9 cellular contexts compared by ENCODE assay signal in the genomic region with DNA sequence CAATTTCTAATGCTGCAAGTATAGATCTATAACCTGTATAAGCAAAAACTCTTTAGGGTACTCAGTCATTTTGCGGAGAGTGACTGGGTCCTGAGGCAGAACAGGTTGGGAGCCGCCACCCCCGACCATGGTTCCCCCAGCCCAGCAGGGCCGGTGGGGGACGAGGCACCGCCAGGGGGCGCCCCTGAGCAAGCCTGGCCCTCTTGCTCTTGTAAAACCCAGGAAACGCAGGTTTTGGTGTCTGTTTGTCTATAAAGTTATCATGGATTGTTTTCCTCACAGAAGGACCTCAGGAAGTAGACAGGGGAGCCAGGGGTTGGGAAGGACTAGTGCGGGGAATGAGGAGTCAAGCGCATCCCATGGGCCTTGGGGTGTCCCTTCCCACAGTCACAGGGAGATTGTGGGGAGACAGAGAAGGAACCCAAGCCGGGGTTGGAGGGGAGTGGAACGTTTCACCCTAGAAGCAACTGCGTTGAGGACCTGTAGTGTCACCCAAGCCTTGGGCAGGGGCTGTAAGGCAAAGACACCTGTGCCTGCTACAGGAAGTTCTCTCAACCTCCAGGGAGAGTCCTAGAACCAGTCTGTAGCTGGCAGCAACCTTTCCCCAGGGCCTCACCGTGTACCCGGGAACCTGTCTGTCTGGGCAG. TPM values are rescaled to one million over a fixed set of nuclear protein-coding genes. Genes with fewer than 3 reads are reported as not detected.
DNase-seq lines count a peak whose midpoint lies in the region; ATAC-seq and TF ChIP-seq lines count a peak whose summit lies in the region.
"Had no signal": no experiment of that assay in that cellular context is flagged by ENCODE, and none has a peak within 500 bp of the region (broad histone marks: within the 10 kb centered on the region; RNA-seq: fewer than 3 reads in every experiment).

No MANE protein-coding gene starts in this region.

- H3K4me3 Mint-ChIP-seq in activated naive CD4-positive, alpha-beta T cell treated with anti-CD3 and anti-CD28 coated beads, Interleukin-2, amount 10 ng/mL, durations not matched to agents 7 days and 5 days = peak overlapping the region; percentile 1

- H3K27ac ChIP-seq in heart right ventricle = peak overlapping the region in 1 of 10 donors; percentile 44
- H3K27ac ChIP-seq in spleen = no peak overlapping the region

- H3K4me1 ChIP-seq in heart right ventricle (peaks cover 0 to 24% (median 0%) of the 10 kb centered on the region in 9 donors), spleen (peaks cover 11 to 28% (median 23%) of the 10 kb centered on the region in 6 donors)

- intact Hi-C loops in heart right ventricle (cut with DNase I) (loop anchor here in 9 of 10 donors (1.0 to 5.0 kb wide), 6 partner anchors 84 to 184 kb away; no protein-coding TSS in a partner anchor), spleen (cut with DNase I; ENCODE audit: low total_unique reads) (loop anchor here (2.0 kb wide), 1 partner anchor 121 kb away; no protein-coding TSS in a partner anchor)

- TF ChIP-seq CTCF in AG09309 (IDR thresholded peaks at IDR 0.05; ENCODE audit: control insufficient read depth, insufficient read depth, low read depth, low read length, missing control alignments) (peak; percentile 99), heart right ventricle (IDR thresholded peaks at IDR 0.05) (peak; percentile 72 to 99 (median 92)), spleen (IDR thresholded peaks at IDR 0.05 in 8 of 11, conservative IDR thresholded peaks at IDR 0.05 in 3 of 11) (peak; percentile 70 to 97 (median 94))

- H3K36me3 ChIP-seq in heart right ventricle (no peaks in the 10 kb centered on the region), spleen (no peaks in the 10 kb centered on the region)

- H3K4me3 ChIP-seq in AG09309 (ENCODE audit: control insufficient read depth, low read depth, low read length) (no peak overlapping the region), heart right ventricle (no peak overlapping the region), spleen (no peak overlapping the region)
- H3K4me3 ChIP-seq: skin epidermis had no signal

- H3K27me3 Mint-ChIP-seq in activated naive CD4-positive, alpha-beta T cell treated with anti-CD3 and anti-CD28 coated beads, Interleukin-2, amount 10 ng/mL, durations not matched to agents 7 days and 5 days = peaks cover 34% of the 10 kb centered on the region

- no peak for TF ChIP-seq POLR2A in spleen (IDR thresholded peaks at IDR 0.05)

- no peaks in the 10 kb centered on the region for H3K9me3 ChIP-seq in heart right ventricle
- H3K9me3 ChIP-seq in spleen = no peaks in the 10 kb centered on the region

- H3K27ac Mint-ChIP-seq in activated naive CD4-positive, alpha-beta T cell treated with anti-CD3 and anti-CD28 coated beads, Interleukin-2, amount 10 ng/mL, durations not matched to agents 7 days and 5 days = peak overlapping the region; percentile 95

- 27 to 28% methylated on average over 15 of the region's 15 CpGs for WGBS in heart right ventricle, 2 donors
- WGBS in spleen, 5 donors = 25 to 35% (median 29%) methylated on average over 15 of the region's 15 CpGs

- H3K27me3 ChIP-seq in heart right ventricle (peaks cover 0 to 52% (median 28%) of the 10 kb centered on the region in 7 donors), spleen (replicated peaks in 1 of 7) (peaks cover 0 to 45% (median 0%) of the 10 kb centered on the region in 7 donors)

- no peaks in the 10 kb centered on the region for H3K9me3 Mint-ChIP-seq in activated naive CD4-positive, alpha-beta T cell treated with anti-CD3 and anti-CD28 coated beads, Interleukin-2, amount 10 ng/mL, durations not matched to agents 7 days and 5 days

- DNase-seq in AG09309 (ENCODE audit: low read depth) (no peak), GM19240 (ENCODE audit: insufficient read length, low spot score) (peak; percentile 97), SKM-1 treated with dmso at 0.1 percent for 144 hours (lab: John Stamatoyannopoulos, UW; ENCODE audit: unreplicated experiment) (peak; percentile 22), heart right ventricle (peak in 1 of 2 donors; percentile 70), spleen (peak; percentile 93)
- DNase-seq in activated naive CD4-positive, alpha-beta T cell treated with anti-CD3 and anti-CD28 coated beads, Interleukin-2, amount 10 ng/mL, durations not matched to agents 7 days and 5 days = peak; percentile 89

- H3K36me3 Mint-ChIP-seq in activated naive CD4-positive, alpha-beta T cell treated with anti-CD3 and anti-CD28 coated beads, Interleukin-2, amount 10 ng/mL, durations not matched to agents 7 days and 5 days = no peaks in the 10 kb centered on the region

- CTCF ChIA-PET in activated naive CD4-positive, alpha-beta T cell treated with anti-CD3 and anti-CD28 coated beads, Interleukin-2, amount 10 ng/mL, durations not matched to agents 7 days and 5 days (lab: Charles Lee) = interaction anchor here (0.7 to 2.9 kb wide), 9 partner anchors 13 to 122 kb away, joined by 3 to 38 read pairs (median 4); partner anchors contain the start of gene TST

- peak in 3 of 8 donors; percentile 42 to 57 (median 49) for ATAC-seq in heart right ventricle
- no peak for ATAC-seq in HG02981 (IDR thresholded peaks at IDR 0.05; ENCODE audit: unreplicated experiment)
- no peak for ATAC-seq in HG03139 (IDR thresholded peaks at IDR 0.05; ENCODE audit: unreplicated experiment)

- peaks cover 64% of the 10 kb centered on the region for H3K4me1 Mint-ChIP-seq in activated naive CD4-positive, alpha-beta T cell treated with anti-CD3 and anti-CD28 coated beads, Interleukin-2, amount 10 ng/mL, durations not matched to agents 7 days and 5 days

RNA-seq across cellular contexts. Expression of gene KCTD17, which starts 26.4 kb away (rescaled TPM):
- total RNA-seq in heart right ventricle = 10 to 100 TPM in 7 of 10 donors, 1 to 10 TPM in 3; 6.9 to 49.2 (median 13.8) TPM
- polyA plus RNA-seq in heart right ventricle = 10 to 100 TPM; 17.6 to 17.8 TPM
- total RNA-seq in spleen = 10 to 100 TPM; 13.5 to 21.5 (median 17.9) TPM
- 10 to 100 TPM; 10.7 to 27.5 (median 13.0) TPM for polyA plus RNA-seq in spleen

RNA-seq across cellular contexts. Expression of gene TMPRSS6, which starts 31.6 kb away (rescaled TPM):
- not detected for total RNA-seq in heart right ventricle
- polyA plus RNA-seq in heart right ventricle = not detected
- total RNA-seq in spleen = under 1 TPM in 2 of 7 donors, not detected in 5; 0.54 to 0.55 TPM
- under 1 TPM; 0.09 to 0.28 (median 0.26) TPM for polyA plus RNA-seq in spleen

RNA-seq across cellular contexts. Expression of gene MPST, which starts 58.4 kb away (rescaled TPM):
- total RNA-seq in heart right ventricle (10 to 100 TPM; 27.1 to 81.2 (median 42.0) TPM), spleen (10 to 100 TPM; 13.9 to 44.8 (median 20.6) TPM)
- polyA plus RNA-seq in heart right ventricle (100 to 1,000 TPM; 160 to 192 TPM), spleen (10 to 100 TPM; 24.5 to 40.3 (median 37.5) TPM)

RNA-seq across cellular contexts. Expression of gene TST, which starts 58.7 kb away (rescaled TPM):
- total RNA-seq in heart right ventricle (10 to 100 TPM; 34.1 to 87.4 (median 44.5) TPM), spleen (10 to 100 TPM; 10.3 to 27.1 (median 12.3) TPM)
- polyA plus RNA-seq in heart right ventricle (10 to 100 TPM; 72.5 to 74.8 TPM), spleen (10 to 100 TPM; 10.8 to 21.0 (median 16.2) TPM)
